ENCODE assay signal across 18 cellular contexts in the genomic region with DNA sequence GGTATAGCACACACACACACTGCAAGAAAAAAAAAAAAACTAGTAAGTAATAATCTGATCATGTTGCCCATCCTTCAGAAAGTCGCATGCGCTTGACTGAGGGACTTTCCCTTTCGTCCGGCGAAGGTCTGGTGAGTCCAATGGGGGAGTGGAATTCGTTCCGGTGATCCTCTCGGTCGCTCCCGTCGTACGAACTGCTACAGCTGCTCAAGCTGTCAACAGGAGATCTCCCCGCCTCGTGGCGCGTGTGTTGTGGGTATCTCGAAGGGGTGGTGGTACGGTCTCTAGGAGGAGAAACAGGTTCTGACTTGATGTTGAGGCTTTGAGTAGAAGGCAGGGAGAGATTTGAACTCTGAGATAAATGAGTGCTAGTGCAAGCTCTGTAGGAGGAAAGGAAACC.
DNase-seq lines count a peak whose midpoint lies in the region; ATAC-seq and TF ChIP-seq lines count a peak whose summit lies in the region.
"Had no signal": no experiment of that assay in that cellular context is flagged by ENCODE, and none has a peak within 500 bp of the region (broad histone marks: within the 10 kb centered on the region; RNA-seq: fewer than 3 reads in every experiment).

No MANE protein-coding gene starts in this region.

- H3K9me3 Mint-ChIP-seq in chondrocyte (ENCODE audit: low read depth), result no peaks in the 10 kb centered on the region

- H3K36me3 Mint-ChIP-seq in chondrocyte (ENCODE audit: low read depth), result peaks cover 12% of the 10 kb centered on the region

- ATAC-seq in left cardiac atrium, result no peak
- peak in 3 of 4 donors; percentile 23 to 31 (median 30) for ATAC-seq in psoas muscle
- ATAC-seq in left lobe of liver, result no peak
- ATAC-seq in GM21526 (IDR thresholded peaks at IDR 0.05; ENCODE audit: low FRiP score, unreplicated experiment), result no peak
- ATAC-seq: K562 had no signal

- TF ChIP-seq CTCF in left ventricle myocardium inferior (IDR thresholded peaks at IDR 0.05; ENCODE audit: borderline replicate concordance) (no peak), chondrocyte (IDR thresholded peaks at IDR 0.05) (no peak), psoas muscle (IDR thresholded peaks at IDR 0.05) (no peak)

- H3K9me3 ChIP-seq in left ventricle myocardium inferior (replicated peaks), result no peaks in the 10 kb centered on the region
- H3K9me3 ChIP-seq in iPS-18a (ENCODE audit: control insufficient read depth, low read depth, low read length), result no peaks in the 10 kb centered on the region
- H3K9me3 ChIP-seq in psoas muscle, result no peaks in the 10 kb centered on the region
- H3K9me3 ChIP-seq: BLaER1 had no signal

- H3K27ac ChIP-seq in left ventricle myocardium inferior (replicated peaks), result no peak overlapping the region
- H3K27ac ChIP-seq in iPS-18a (ENCODE audit: low read length), result no peak overlapping the region
- H3K27ac ChIP-seq in psoas muscle, result no peak overlapping the region
- H3K27ac ChIP-seq: BLaER1, PC-9 had no signal

- H3K9ac ChIP-seq in iPS-18a (ENCODE audit: low read length), result no peak overlapping the region
- H3K9ac ChIP-seq: BLaER1 had no signal

- H3K4me1 ChIP-seq in left ventricle myocardium inferior (peaks cover 10% of the 10 kb centered on the region), iPS-18a (ENCODE audit: control insufficient read depth, low read depth, low read length) (peaks cover 9% of the 10 kb centered on the region), psoas muscle (no peaks in the 10 kb centered on the region)
- H3K4me1 ChIP-seq: BLaER1 had no signal

- no peaks in the 10 kb centered on the region for H3K4me1 Mint-ChIP-seq in chondrocyte (ENCODE audit: low read depth)

- H3K36me3 ChIP-seq in left ventricle myocardium inferior, result peaks cover 79% of the 10 kb centered on the region
- H3K36me3 ChIP-seq in iPS-18a (ENCODE audit: control insufficient read depth, low read depth, low read length), result no peaks in the 10 kb centered on the region
- peaks cover 3 to 100% of the 10 kb centered on the region in 2 donors for H3K36me3 ChIP-seq in psoas muscle (ENCODE audit: insufficient read depth in 1 of 2, low read depth in 1 of 2)

- 57 to 68% (median 64%) methylated on average over 18 of the region's 18 CpGs for WGBS in psoas muscle, 3 donors

- H3K27me3 ChIP-seq in left ventricle myocardium inferior (ENCODE audit: low read depth) (no peaks in the 10 kb centered on the region), iPS-18a (ENCODE audit: control insufficient read depth, insufficient read depth, low read length) (peaks cover 21% of the 10 kb centered on the region), psoas muscle (ENCODE audit: insufficient read depth in 3 of 3, low read length in 2 of 3) (no peaks in the 10 kb centered on the region)
- H3K27me3 ChIP-seq: BLaER1 had no signal

- no peak overlapping the region for H3K4me3 ChIP-seq in left ventricle myocardium inferior
- H3K4me3 ChIP-seq in iPS-18a (ENCODE audit: low read length), result peak overlapping the region; percentile 40
- no peak overlapping the region for H3K4me3 ChIP-seq in psoas muscle
- H3K4me3 ChIP-seq: BLaER1, K562, PC-9 had no signal

- DNase-seq in left ventricle myocardium inferior (peak; percentile 14), left cardiac atrium (no peak), chondrocyte (ENCODE audit: low spot score) (peak; percentile 82), psoas muscle (peak in 1 of 2 donors; percentile 40), left lobe of liver (ENCODE audit: low spot score) (no peak), HT-29 (ENCODE audit: low spot score) (no peak)
- DNase-seq: 8988T; DMS 273 treated with DMSO at 0.1 percent for 48 hours; NCI-H1436 treated with DMSO at 0.1 percent for 48 hours; NCI-H2081 treated with DMSO at 0.1 percent for 48 hours; NCI-H226; NCI-H526 treated with DMSO at 0.1 percent for 48 hours; NK-92 treated with Interleukin-12 subunit alpha and Interleukin-12 subunit beta, amount 100 ng/mL, for 24 hours; PC-9 had no signal

- H3K27me3 Mint-ChIP-seq in chondrocyte (ENCODE audit: low read depth), result no peaks in the 10 kb centered on the region

- no peak overlapping the region for H3K4me3 Mint-ChIP-seq in chondrocyte (ENCODE audit: unreplicated experiment)

- intact Hi-C loops in left ventricle myocardium inferior (cut with micrococcal nuclease), result no loop called here
- intact Hi-C loops in left cardiac atrium (cut with DNase I), result loop anchor here in 1 of 2 donors (10.0 kb wide), 1 partner anchor 1542 kb away; no protein-coding TSS in a partner anchor
- intact Hi-C loops in psoas muscle (cut with DNase I), result loop anchor here in 1 of 2 donors (10.0 kb wide), 1 partner anchor 1542 kb away; no protein-coding TSS in a partner anchor

- H3K27ac Mint-ChIP-seq in chondrocyte (ENCODE audit: unreplicated experiment), result no peak overlapping the region

Comparison
In these comparisons a context has a peak if more than half of its experiments do, and no peak if none do; other contexts are left out.
1. DNase-seq: peak in left ventricle myocardium inferior (single experiment) and chondrocyte (single experiment); none in left cardiac atrium (single experiment), left lobe of liver (single experiment) and HT-29 (single experiment).
2. ATAC-seq: peak in psoas muscle (3 of 4); none in left cardiac atrium (0 of 2), left lobe of liver (single experiment) and GM21526 (single experiment).